ENCODE assay signal across 1 cellular context in the genomic region with DNA sequence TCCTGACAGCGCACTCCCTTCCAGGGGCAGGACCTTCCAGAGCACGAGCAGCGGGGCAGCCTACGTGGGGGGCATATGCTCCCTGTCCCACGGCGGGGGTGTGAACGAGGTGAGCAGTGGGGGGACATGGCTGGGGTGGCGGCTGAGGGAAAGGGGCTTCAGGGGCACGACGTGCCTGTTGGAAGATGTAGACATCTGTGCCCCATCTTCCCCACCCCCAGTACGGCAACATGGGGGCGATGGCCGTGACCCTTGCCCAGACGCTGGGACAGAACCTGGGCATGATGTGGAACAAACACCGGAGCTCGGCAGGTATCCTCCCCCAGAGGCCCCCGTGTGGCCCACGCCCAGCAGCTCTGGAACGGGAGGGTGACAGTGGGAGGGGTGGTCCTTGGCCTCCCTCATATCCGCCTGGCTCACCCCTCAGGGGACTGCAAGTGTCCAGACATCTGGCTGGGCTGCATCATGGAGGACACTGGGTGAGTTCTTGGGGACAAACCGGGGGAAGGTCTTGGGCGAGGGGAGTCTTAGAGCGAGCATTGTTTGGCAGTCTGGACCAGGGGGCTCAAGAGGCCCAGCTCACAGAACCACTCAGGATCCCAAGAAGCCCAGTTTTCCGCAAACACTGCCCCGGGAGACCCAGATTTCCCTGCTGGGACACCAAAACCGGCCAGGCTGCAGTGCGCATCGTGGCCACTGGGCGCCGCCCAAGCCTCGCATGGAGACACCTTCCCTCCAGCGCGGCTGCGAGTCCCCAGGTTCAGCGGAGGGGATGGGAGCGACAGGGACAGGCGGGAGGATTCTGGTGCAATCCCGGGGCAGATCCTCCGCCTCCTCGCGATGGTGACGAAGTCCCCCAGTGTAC.
A peak's percentile ranks its signal among the peaks of the same experiment; 100 is the strongest.
TF ChIP-seq lines count a peak whose summit lies in the region.

No MANE protein-coding gene starts in this region.

TF ChIP-seq in HepG2, 621 proteins besides CTCF, POLR2A, EP300 and RAD21 (continued from another document and continues in another):
- TF ChIP-seq SKIL (CRISPR knock-in tag; IDR thresholded peaks at IDR 0.05; ENCODE audit: borderline replicate concordance) (no peak; the same call in 1 of the 2 replicates), NFKBIZ (CRISPR knock-in tag; IDR thresholded peaks at IDR 0.05) (no peak), ZNF446 (CRISPR knock-in tag; IDR thresholded peaks at IDR 0.05) (no peak), MYC (CRISPR knock-in tag; IDR thresholded peaks at IDR 0.05; ENCODE audit: borderline replicate concordance) (peak; percentile 39), ZNF430 (CRISPR knock-in tag; IDR thresholded peaks at IDR 0.05) (no peak), SSRP1 (CRISPR knock-in tag; IDR thresholded peaks at IDR 0.05) (peak; percentile 64; the same call in 1 of the 2 replicates), SP2 (CRISPR knock-in tag; IDR thresholded peaks at IDR 0.05) (no peak), HNRNPL (IDR thresholded peaks at IDR 0.05; ENCODE audit: low read depth, low read length) (0 out of 2 replicates have a peak, but pooled peaks have one; percentile 8), U2AF2 (IDR thresholded peaks at IDR 0.05; ENCODE audit: low read depth, low read length) (no peak), ZNF619 (CRISPR knock-in tag; IDR thresholded peaks at IDR 0.05) (no peak), MNT (IDR thresholded peaks at IDR 0.05) (no peak), IRX3 (CRISPR knock-in tag; IDR thresholded peaks at IDR 0.05; ENCODE audit: borderline replicate concordance, low read depth) (no peak), JUNB (CRISPR knock-in tag; IDR thresholded peaks at IDR 0.05; ENCODE audit: borderline replicate concordance) (no peak), ZNF3 (CRISPR knock-in tag; IDR thresholded peaks at IDR 0.05) (no peak), HES4 (CRISPR knock-in tag; IDR thresholded peaks at IDR 0.05; ENCODE audit: borderline replicate concordance) (no peak), ZNF296 (CRISPR knock-in tag; conservative IDR thresholded peaks at IDR 0.05) (no peak), ZBTB42 (CRISPR knock-in tag; IDR thresholded peaks at IDR 0.05) (no peak), MAZ (IDR thresholded peaks at IDR 0.05; ENCODE audit: borderline replicate concordance, low read depth, low read length) (no peak), MAZ (CRISPR knock-in tag; IDR thresholded peaks at IDR 0.05; ENCODE audit: low read depth) (no peak), CHCHD3 (CRISPR knock-in tag; IDR thresholded peaks at IDR 0.05) (no peak), PHB2 (IDR thresholded peaks at IDR 0.05; ENCODE audit: partially characterized antibody) (no peak), KLF12 (CRISPR knock-in tag; IDR thresholded peaks at IDR 0.05; ENCODE audit: borderline replicate concordance) (no peak), SIX4 (CRISPR knock-in tag; IDR thresholded peaks at IDR 0.05) (no peak), RXRB (CRISPR knock-in tag; IDR thresholded peaks at IDR 0.05; ENCODE audit: borderline replicate concordance) (no peak), NFE2L2 (IDR thresholded peaks at IDR 0.05; ENCODE audit: low read length) (no peak), ZNF674 (CRISPR knock-in tag; IDR thresholded peaks at IDR 0.05; ENCODE audit: low read depth) (no peak), AKNA (CRISPR knock-in tag; IDR thresholded peaks at IDR 0.05; ENCODE audit: borderline replicate concordance) (no peak), ZNF441 (CRISPR knock-in tag; IDR thresholded peaks at IDR 0.05; ENCODE audit: borderline replicate concordance) (no peak), SP4 (CRISPR knock-in tag; IDR thresholded peaks at IDR 0.05) (peak; percentile 61), TOPORS (CRISPR knock-in tag; IDR thresholded peaks at IDR 0.05) (no peak)
- TF ChIP-seq, protein P1, sequence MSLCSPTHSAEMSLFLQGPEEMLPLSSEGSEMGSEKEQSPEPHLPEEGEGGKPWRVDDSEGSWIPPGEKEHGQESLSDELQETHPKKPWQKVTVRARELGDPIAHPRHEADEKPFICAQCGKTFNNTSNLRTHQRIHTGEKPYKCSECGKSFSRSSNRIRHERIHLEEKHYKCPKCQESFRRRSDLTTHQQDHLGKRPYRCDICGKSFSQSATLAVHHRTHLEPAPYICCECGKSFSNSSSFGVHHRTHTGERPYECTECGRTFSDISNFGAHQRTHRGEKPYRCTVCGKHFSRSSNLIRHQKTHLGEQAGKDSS (CRISPR knock-in tag; IDR thresholded peaks at IDR 0.05; ENCODE audit: borderline replicate concordance, low read depth): 0 out of 2 replicates have a peak, but pooled peaks have one; percentile 37
- TF ChIP-seq, protein P2, sequence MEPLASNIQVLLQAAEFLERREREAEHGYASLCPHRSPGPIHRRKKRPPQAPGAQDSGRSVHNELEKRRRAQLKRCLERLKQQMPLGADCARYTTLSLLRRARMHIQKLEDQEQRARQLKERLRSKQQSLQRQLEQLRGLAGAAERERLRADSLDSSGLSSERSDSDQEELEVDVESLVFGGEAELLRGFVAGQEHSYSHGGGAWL (CRISPR knock-in tag; IDR thresholded peaks at IDR 0.05): no peak
- TF ChIP-seq, protein P3, sequence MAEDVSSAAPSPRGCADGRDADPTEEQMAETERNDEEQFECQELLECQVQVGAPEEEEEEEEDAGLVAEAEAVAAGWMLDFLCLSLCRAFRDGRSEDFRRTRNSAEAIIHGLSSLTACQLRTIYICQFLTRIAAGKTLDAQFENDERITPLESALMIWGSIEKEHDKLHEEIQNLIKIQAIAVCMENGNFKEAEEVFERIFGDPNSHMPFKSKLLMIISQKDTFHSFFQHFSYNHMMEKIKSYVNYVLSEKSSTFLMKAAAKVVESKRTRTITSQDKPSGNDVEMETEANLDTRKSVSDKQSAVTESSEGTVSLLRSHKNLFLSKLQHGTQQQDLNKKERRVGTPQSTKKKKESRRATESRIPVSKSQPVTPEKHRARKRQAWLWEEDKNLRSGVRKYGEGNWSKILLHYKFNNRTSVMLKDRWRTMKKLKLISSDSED (CRISPR knock-in tag; IDR thresholded peaks at IDR 0.05): no peak
- TF ChIP-seq, protein P4, sequence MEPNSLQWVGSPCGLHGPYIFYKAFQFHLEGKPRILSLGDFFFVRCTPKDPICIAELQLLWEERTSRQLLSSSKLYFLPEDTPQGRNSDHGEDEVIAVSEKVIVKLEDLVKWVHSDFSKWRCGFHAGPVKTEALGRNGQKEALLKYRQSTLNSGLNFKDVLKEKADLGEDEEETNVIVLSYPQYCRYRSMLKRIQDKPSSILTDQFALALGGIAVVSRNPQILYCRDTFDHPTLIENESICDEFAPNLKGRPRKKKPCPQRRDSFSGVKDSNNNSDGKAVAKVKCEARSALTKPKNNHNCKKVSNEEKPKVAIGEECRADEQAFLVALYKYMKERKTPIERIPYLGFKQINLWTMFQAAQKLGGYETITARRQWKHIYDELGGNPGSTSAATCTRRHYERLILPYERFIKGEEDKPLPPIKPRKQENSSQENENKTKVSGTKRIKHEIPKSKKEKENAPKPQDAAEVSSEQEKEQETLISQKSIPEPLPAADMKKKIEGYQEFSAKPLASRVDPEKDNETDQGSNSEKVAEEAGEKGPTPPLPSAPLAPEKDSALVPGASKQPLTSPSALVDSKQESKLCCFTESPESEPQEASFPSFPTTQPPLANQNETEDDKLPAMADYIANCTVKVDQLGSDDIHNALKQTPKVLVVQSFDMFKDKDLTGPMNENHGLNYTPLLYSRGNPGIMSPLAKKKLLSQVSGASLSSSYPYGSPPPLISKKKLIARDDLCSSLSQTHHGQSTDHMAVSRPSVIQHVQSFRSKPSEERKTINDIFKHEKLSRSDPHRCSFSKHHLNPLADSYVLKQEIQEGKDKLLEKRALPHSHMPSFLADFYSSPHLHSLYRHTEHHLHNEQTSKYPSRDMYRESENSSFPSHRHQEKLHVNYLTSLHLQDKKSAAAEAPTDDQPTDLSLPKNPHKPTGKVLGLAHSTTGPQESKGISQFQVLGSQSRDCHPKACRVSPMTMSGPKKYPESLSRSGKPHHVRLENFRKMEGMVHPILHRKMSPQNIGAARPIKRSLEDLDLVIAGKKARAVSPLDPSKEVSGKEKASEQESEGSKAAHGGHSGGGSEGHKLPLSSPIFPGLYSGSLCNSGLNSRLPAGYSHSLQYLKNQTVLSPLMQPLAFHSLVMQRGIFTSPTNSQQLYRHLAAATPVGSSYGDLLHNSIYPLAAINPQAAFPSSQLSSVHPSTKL (CRISPR knock-in tag; IDR thresholded peaks at IDR 0.05): no peak
- TF ChIP-seq, protein P5, sequence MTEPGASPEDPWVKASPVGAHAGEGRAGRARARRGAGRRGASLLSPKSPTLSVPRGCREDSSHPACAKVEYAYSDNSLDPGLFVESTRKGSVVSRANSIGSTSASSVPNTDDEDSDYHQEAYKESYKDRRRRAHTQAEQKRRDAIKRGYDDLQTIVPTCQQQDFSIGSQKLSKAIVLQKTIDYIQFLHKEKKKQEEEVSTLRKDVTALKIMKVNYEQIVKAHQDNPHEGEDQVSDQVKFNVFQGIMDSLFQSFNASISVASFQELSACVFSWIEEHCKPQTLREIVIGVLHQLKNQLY (CRISPR knock-in tag; IDR thresholded peaks at IDR 0.05): no peak
- TF ChIP-seq, protein P6, sequence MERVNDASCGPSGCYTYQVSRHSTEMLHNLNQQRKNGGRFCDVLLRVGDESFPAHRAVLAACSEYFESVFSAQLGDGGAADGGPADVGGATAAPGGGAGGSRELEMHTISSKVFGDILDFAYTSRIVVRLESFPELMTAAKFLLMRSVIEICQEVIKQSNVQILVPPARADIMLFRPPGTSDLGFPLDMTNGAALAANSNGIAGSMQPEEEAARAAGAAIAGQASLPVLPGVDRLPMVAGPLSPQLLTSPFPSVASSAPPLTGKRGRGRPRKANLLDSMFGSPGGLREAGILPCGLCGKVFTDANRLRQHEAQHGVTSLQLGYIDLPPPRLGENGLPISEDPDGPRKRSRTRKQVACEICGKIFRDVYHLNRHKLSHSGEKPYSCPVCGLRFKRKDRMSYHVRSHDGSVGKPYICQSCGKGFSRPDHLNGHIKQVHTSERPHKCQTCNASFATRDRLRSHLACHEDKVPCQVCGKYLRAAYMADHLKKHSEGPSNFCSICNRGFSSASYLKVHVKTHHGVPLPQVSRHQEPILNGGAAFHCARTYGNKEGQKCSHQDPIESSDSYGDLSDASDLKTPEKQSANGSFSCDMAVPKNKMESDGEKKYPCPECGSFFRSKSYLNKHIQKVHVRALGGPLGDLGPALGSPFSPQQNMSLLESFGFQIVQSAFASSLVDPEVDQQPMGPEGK (CRISPR knock-in tag; IDR thresholded peaks at IDR 0.05): peak; percentile 58
- TF ChIP-seq, protein P7, sequence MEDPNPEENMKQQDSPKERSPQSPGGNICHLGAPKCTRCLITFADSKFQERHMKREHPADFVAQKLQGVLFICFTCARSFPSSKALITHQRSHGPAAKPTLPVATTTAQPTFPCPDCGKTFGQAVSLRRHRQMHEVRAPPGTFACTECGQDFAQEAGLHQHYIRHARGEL (CRISPR knock-in tag; IDR thresholded peaks at IDR 0.05): no peak
- TF ChIP-seq, protein P8, sequence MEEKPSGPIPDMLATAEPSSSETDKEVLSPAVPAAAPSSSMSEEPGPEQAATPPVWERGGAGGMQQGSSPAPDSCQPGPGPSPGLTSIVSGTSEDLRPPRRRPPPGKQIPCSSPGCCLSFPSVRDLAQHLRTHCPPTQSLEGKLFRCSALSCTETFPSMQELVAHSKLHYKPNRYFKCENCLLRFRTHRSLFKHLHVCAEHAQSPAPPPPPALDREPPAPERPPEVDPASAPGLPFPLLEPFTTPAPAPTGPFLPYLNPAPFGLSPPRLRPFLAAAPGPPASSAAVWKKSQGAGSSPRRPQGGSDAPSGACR (CRISPR knock-in tag; IDR thresholded peaks at IDR 0.05): no peak
